ENCODE assay signal across 8 cellular contexts in the genomic region with DNA sequence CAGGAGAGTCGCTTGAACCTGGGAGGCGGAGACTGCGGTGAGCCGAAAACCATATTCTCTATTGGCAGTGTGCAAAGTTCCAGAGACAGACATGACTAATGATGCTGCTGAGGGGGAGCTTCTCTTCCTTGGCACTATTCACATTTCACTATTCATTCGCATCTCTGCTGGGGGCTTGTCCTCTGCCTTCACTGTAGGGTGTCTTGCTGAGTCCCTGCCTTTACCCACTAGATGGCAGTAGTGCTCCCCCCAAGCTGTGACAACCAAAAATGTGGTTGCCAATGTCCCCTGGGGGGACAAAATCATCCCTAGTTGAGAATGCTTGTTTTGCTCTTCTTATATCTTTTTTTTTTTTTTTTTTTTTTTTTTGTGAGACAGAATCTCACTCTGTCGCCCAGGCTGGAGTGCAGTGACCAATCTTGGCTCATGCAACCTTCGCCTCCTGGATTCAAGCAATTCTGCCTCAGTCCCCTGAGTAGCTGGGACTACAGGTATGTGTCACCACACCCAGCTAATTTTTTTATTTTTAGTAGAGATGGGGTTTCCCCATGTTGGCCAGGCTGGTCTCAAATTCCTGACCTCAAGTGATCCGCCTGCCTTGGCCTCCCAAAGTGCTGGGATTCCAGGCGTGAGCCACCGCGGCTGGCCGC. TPM values are rescaled to one million over a fixed set of nuclear protein-coding genes. Genes with fewer than 3 reads are reported as not detected.
DNase-seq lines count a peak whose midpoint lies in the region; ATAC-seq, FAIRE-seq and TF ChIP-seq lines count a peak whose summit lies in the region.
"Not testable (repeated sequence)": the region's sequence is repeated elsewhere in the genome, so short reads cannot be mapped to it uniquely, and the experiment has no call there.

No MANE protein-coding gene starts in this region.

- H3K4me3 ChIP-seq in BE2C (ENCODE audit: low read depth, low read length), result not testable (repeated sequence)

- peak; percentile 96 for TF ChIP-seq CTCF in BE2C (IDR thresholded peaks at IDR 0.05; ENCODE audit: low read depth, low read length)

- H3K36me3 ChIP-seq in BE2C, result peaks cover 15% of the 10 kb centered on the region

- peak; percentile 89 for ATAC-seq in left lobe of liver

- peaks cover 100% of the 10 kb centered on the region for H3K36me3 Mint-ChIP-seq in dendritic cell treated with granulocyte-macrophage colony-stimulating factor and Interleukin-4, amounts not matched to agents 40 ng/mL and 50 ng/mL, for 4 days (ENCODE audit: low read depth)

- H3K27ac Mint-ChIP-seq in dendritic cell treated with granulocyte-macrophage colony-stimulating factor and Interleukin-4, amounts not matched to agents 40 ng/mL and 50 ng/mL, for 4 days, result peak overlapping the region; percentile 25

- H3K4me3 Mint-ChIP-seq in dendritic cell treated with granulocyte-macrophage colony-stimulating factor and Interleukin-4, amounts not matched to agents 40 ng/mL and 50 ng/mL, for 4 days, result not testable (repeated sequence)

- H3K4me1 Mint-ChIP-seq in dendritic cell treated with granulocyte-macrophage colony-stimulating factor and Interleukin-4, amounts not matched to agents 40 ng/mL and 50 ng/mL, for 4 days (ENCODE audit: low read depth), result peaks cover 29% of the 10 kb centered on the region

- H3K27me3 ChIP-seq in BE2C, result not testable (repeated sequence)

- FAIRE-seq in GM19239 (lab: Jason Lieb, UNC), result peak; percentile 73

- not testable (repeated sequence) for H3K9me3 Mint-ChIP-seq in dendritic cell treated with granulocyte-macrophage colony-stimulating factor and Interleukin-4, amounts not matched to agents 40 ng/mL and 50 ng/mL, for 4 days

- not testable (repeated sequence) for H3K4me1 ChIP-seq in BE2C

- H3K27me3 Mint-ChIP-seq in dendritic cell treated with granulocyte-macrophage colony-stimulating factor and Interleukin-4, amounts not matched to agents 40 ng/mL and 50 ng/mL, for 4 days, result not testable (repeated sequence)

- peak; percentile 78 for DNase-seq in BE2C
- peak; percentile 95 for DNase-seq in GM19239 (ENCODE audit: insufficient read length, low spot score)
- peak; percentile 98 for DNase-seq in HuH-7.5 (ENCODE audit: low spot score)
- DNase-seq in NK-92 treated with Interleukin-12 subunit alpha and Interleukin-12 subunit beta, amount 100 ng/mL, for 24 hours (lab: John Stamatoyannopoulos, UW), result peak; percentile 10
- peak; percentile 50 to 60 for DNase-seq in activated CD4-positive, alpha-beta T cell treated with anti-CD3 and anti-CD28 coated beads, Interleukin-2, amount 50 U/mL, for 4 hours
- peak; percentile 61 for DNase-seq in left lobe of liver (ENCODE audit: low spot score)
- peak; percentile 40 for DNase-seq in stimulated activated CD4-positive, alpha-beta T cell treated with anti-CD3 and anti-CD28 coated beads, Interleukin-2, amount 100 ng/mL, for 4 hours (ENCODE audit: low read depth)

- intact Hi-C loops in dendritic cell treated with granulocyte-macrophage colony-stimulating factor and Interleukin-4, amounts not matched to agents 40 ng/mL and 50 ng/mL, for 4 days (cut with micrococcal nuclease), result loop anchor here (10.0 kb wide), 1 partner anchor 89 kb away; no protein-coding TSS in a partner anchor

- H3K9me3 ChIP-seq in BE2C, result not testable (repeated sequence)

RNA-seq across cellular contexts. Expression of a gene that starts 57.5 kb away (rescaled TPM):
- polyA plus RNA-seq in BE2C (2012; ENCODE audit: insufficient read depth, insufficient read length, low read depth), result 49.4 TPM
- total RNA-seq in left lobe of liver, result 35.4 TPM

Comparison
In these comparisons a context has a peak if more than half of its experiments do, and no peak if none do; other contexts are left out.
1. DNase-seq: peak in every context shown above with its lines; median percentile 98 in HuH-7.5; 95 in GM19239; 78 in BE2C; 61 in left lobe of liver; 55 in activated CD4-positive, alpha-beta T cell treated with anti-CD3 and anti-CD28 coated beads, Interleukin-2, amount 50 U/mL, for 4 hours; 40 in stimulated activated CD4-positive, alpha-beta T cell treated with anti-CD3 and anti-CD28 coated beads, Interleukin-2, amount 100 ng/mL, for 4 hours; 10 in NK-92 treated with Interleukin-12 subunit alpha and Interleukin-12 subunit beta, amount 100 ng/mL, for 24 hours.